In the genomic region with DNA sequence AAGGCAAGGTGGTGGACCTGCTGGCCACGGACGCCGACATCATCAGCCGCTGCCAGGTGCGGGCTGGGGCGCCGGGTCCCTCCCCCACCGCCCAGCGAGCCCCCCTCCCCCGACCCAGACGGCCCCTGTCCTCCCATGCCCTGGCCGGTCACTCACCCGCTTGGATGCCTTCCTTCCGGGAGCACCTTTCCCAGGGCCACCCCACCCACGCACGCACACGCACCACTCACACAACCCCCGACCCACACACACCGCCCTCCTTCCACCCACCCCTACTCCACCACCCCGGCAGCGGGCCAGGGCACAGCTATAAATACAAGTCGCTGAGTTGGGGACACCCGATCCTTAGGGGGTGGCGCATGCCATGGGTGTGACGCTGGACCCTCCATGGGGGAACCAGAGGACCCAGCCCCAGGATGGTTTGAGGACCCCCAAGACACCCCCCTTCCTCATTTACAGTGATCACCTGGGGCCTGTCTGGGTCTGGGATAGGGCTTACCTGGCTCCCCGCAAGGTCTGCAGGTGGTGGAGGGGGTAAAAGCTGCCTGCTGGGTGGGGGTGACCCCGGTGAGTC, we compare ENCODE assay signal across 1 cellular context.
TF ChIP-seq lines count a peak whose summit lies in the region.

No MANE protein-coding gene starts in this region.

TF ChIP-seq in WTC11, 78 proteins besides CTCF, POLR2A, EP300 and RAD21 (continued from another document):
- TF ChIP-seq, protein P1, sequence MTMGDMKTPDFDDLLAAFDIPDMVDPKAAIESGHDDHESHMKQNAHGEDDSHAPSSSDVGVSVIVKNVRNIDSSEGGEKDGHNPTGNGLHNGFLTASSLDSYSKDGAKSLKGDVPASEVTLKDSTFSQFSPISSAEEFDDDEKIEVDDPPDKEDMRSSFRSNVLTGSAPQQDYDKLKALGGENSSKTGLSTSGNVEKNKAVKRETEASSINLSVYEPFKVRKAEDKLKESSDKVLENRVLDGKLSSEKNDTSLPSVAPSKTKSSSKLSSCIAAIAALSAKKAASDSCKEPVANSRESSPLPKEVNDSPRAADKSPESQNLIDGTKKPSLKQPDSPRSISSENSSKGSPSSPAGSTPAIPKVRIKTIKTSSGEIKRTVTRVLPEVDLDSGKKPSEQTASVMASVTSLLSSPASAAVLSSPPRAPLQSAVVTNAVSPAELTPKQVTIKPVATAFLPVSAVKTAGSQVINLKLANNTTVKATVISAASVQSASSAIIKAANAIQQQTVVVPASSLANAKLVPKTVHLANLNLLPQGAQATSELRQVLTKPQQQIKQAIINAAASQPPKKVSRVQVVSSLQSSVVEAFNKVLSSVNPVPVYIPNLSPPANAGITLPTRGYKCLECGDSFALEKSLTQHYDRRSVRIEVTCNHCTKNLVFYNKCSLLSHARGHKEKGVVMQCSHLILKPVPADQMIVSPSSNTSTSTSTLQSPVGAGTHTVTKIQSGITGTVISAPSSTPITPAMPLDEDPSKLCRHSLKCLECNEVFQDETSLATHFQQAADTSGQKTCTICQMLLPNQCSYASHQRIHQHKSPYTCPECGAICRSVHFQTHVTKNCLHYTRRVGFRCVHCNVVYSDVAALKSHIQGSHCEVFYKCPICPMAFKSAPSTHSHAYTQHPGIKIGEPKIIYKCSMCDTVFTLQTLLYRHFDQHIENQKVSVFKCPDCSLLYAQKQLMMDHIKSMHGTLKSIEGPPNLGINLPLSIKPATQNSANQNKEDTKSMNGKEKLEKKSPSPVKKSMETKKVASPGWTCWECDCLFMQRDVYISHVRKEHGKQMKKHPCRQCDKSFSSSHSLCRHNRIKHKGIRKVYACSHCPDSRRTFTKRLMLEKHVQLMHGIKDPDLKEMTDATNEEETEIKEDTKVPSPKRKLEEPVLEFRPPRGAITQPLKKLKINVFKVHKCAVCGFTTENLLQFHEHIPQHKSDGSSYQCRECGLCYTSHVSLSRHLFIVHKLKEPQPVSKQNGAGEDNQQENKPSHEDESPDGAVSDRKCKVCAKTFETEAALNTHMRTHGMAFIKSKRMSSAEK (CRISPR knock-in tag; IDR thresholded peaks at IDR 0.05; ENCODE audit: borderline replicate concordance): no peak
- TF ChIP-seq ELF4 (CRISPR knock-in tag; IDR thresholded peaks at IDR 0.05; ENCODE audit: low read depth) (no peak), JUN (CRISPR knock-in tag; IDR thresholded peaks at IDR 0.05) (no peak)
